1 cellular context compared by ENCODE assay signal in genomic region chrX:22445880-22446279, GRCh38.
A peak's percentile ranks its signal among the peaks of the same experiment; 100 is the strongest.
TF ChIP-seq lines count a peak whose summit lies in the region.

No MANE protein-coding gene starts in this region.

TF ChIP-seq in GM23338, 12 proteins besides CTCF, POLR2A, EP300 and RAD21 (continued from another document):
- TF ChIP-seq, protein P1, sequence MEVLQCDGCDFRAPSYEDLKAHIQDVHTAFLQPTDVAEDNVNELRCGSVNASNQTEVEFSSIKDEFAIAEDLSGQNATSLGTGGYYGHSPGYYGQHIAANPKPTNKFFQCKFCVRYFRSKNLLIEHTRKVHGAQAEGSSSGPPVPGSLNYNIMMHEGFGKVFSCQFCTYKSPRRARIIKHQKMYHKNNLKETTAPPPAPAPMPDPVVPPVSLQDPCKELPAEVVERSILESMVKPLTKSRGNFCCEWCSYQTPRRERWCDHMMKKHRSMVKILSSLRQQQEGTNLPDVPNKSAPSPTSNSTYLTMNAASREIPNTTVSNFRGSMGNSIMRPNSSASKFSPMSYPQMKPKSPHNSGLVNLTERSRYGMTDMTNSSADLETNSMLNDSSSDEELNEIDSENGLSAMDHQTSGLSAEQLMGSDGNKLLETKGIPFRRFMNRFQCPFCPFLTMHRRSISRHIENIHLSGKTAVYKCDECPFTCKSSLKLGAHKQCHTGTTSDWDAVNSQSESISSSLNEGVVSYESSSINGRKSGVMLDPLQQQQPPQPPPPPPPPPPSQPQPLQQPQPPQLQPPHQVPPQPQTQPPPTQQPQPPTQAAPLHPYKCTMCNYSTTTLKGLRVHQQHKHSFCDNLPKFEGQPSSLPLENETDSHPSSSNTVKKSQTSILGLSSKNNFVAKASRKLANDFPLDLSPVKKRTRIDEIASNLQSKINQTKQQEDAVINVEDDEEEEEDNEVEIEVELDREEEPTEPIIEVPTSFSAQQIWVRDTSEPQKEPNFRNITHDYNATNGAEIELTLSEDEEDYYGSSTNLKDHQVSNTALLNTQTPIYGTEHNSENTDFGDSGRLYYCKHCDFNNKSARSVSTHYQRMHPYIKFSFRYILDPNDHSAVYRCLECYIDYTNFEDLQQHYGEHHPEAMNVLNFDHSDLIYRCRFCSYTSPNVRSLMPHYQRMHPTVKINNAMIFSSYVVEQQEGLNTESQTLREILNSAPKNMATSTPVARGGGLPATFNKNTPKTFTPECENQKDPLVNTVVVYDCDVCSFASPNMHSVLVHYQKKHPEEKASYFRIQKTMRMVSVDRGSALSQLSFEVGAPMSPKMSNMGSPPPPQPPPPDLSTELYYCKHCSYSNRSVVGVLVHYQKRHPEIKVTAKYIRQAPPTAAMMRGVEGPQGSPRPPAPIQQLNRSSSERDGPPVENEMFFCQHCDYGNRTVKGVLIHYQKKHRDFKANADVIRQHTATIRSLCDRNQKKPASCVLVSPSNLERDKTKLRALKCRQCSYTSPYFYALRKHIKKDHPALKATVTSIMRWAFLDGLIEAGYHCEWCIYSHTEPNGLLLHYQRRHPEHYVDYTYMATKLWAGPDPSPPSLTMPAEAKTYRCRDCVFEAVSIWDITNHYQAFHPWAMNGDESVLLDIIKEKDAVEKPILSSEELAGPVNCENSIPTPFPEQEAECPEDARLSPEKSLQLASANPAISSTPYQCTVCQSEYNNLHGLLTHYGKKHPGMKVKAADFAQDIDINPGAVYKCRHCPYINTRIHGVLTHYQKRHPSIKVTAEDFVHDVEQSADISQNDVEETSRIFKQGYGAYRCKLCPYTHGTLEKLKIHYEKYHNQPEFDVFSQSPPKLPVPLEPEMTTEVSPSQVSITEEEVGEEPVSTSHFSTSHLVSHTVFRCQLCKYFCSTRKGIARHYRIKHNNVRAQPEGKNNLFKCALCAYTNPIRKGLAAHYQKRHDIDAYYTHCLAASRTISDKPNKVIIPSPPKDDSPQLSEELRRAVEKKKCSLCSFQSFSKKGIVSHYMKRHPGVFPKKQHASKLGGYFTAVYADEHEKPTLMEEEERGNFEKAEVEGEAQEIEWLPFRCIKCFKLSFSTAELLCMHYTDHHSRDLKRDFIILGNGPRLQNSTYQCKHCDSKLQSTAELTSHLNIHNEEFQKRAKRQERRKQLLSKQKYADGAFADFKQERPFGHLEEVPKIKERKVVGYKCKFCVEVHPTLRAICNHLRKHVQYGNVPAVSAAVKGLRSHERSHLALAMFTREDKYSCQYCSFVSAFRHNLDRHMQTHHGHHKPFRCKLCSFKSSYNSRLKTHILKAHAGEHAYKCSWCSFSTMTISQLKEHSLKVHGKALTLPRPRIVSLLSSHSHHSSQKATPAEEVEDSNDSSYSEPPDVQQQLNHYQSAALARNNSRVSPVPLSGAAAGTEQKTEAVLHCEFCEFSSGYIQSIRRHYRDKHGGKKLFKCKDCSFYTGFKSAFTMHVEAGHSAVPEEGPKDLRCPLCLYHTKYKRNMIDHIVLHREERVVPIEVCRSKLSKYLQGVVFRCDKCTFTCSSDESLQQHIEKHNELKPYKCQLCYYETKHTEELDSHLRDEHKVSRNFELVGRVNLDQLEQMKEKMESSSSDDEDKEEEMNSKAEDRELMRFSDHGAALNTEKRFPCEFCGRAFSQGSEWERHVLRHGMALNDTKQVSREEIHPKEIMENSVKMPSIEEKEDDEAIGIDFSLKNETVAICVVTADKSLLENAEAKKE (CRISPR knock-in tag; IDR thresholded peaks at IDR 0.05) = 0 out of 2 replicates have a peak, but pooled peaks have one; percentile 27
